In the genomic region with DNA sequence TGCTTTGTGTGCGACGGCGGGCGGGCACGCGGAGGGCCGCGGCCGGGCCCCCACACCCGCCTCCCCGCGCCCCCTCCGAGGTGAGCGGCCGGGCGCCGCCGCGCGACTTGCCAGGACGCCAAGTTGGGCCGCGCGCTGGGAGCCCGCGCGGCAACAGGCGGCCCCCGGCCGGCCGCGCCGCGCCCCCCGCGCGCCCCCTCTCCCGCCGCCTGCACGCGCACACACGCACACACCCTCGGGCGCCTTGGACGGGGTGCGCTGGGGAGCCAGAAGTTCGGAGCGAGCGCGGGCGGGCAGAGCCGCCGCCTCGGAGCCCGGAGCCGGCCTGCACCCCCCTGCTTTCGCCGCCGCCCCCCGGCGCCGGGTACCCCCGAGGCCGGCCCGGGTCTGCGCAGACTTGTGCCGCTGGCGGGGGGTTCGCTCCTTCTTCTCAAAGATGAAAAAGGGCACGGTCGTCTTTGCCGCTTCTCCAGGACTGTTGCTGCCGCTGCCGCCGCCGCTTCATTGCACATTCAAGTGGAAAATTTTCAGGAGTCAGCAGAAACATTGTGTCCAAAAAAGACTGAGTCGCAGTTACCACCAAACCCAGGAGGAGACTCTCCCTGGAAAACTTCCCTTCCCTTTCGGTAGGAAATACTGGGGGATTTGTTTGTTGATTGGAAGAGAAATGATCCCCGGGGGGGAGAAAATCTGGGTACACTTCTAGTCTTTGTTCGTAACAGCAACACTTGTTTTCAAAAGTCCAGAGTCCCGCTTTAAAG, we compare ENCODE assay signal across 8 cellular contexts. TPM values are rescaled to one million over a fixed set of nuclear protein-coding genes. Genes with fewer than 3 reads are reported as not detected.
DNase-seq lines count a peak whose midpoint lies in the region; ATAC-seq, FAIRE-seq and TF ChIP-seq lines count a peak whose summit lies in the region.

No MANE protein-coding gene starts in this region.

- H3K4me1 ChIP-seq in CD8-positive, alpha-beta T cell (ENCODE audit: insufficient read depth, low read length), result peaks cover 8% of the 10 kb centered on the region

- no peaks in the 10 kb centered on the region for H3K9me3 Mint-ChIP-seq in CD8-positive, alpha-beta T cell
- H3K9me3 Mint-ChIP-seq in natural killer cell treated with Interleukin-12 subunit alpha and Interleukin-12 subunit beta and Interleukin-15 and Interleukin-18, amount 100 ng/mL, for 72 hours, result no peaks in the 10 kb centered on the region

- H3K27me3 ChIP-seq in CD8-positive, alpha-beta T cell (ENCODE audit: insufficient read depth, low read length), result peaks cover 43% of the 10 kb centered on the region

- H3K27me3 Mint-ChIP-seq in CD8-positive, alpha-beta T cell (ENCODE audit: low read depth), result peaks cover 65% of the 10 kb centered on the region
- H3K27me3 Mint-ChIP-seq in natural killer cell treated with Interleukin-12 subunit alpha and Interleukin-12 subunit beta and Interleukin-15 and Interleukin-18, amount 100 ng/mL, for 72 hours, result peaks cover 36 to 65% of the 10 kb centered on the region in 2 donors

- peak overlapping the region; percentile 13 for H3K27ac Mint-ChIP-seq in CD8-positive, alpha-beta T cell
- no peak overlapping the region for H3K27ac Mint-ChIP-seq in natural killer cell treated with Interleukin-12 subunit alpha and Interleukin-12 subunit beta and Interleukin-15 and Interleukin-18, amount 100 ng/mL, for 72 hours

- intact Hi-C loops in CD8-positive, alpha-beta T cell (cut with DNase I, micrococcal nuclease), result no loop called here

- no peak for DNase-seq in CD8-positive, alpha-beta T cell
- DNase-seq in fibroblast of the aortic adventitia (ENCODE audit: low read depth), result peak; percentile 52
- no peak for DNase-seq in natural killer cell treated with Interleukin-12 subunit alpha and Interleukin-12 subunit beta and Interleukin-15 and Interleukin-18, amount 100 ng/mL, for 72 hours (ENCODE audit: low spot score)
- no peak for DNase-seq in GM12891 (ENCODE audit: insufficient read length, low spot score)
- DNase-seq in NCI-H1436 treated with DMSO at 0.1 percent for 48 hours (lab: John Stamatoyannopoulos, UW), result no peak

- no peaks in the 10 kb centered on the region for H3K9me3 ChIP-seq in CD8-positive, alpha-beta T cell (ENCODE audit: low read length)

- FAIRE-seq in GM12891 (lab: Jason Lieb, UNC), result no peak

- no peak for TF ChIP-seq CTCF in CD8-positive, alpha-beta T cell (IDR thresholded peaks at IDR 0.05)
- TF ChIP-seq CTCF in VCaP (conservative IDR thresholded peaks at IDR 0.05) (no peak), fibroblast of the aortic adventitia (IDR thresholded peaks at IDR 0.05; ENCODE audit: insufficient read depth, low read length) (no peak)

- ATAC-seq in CD8-positive, alpha-beta T cell, result no peak
- ATAC-seq in HG02798 (IDR thresholded peaks at IDR 0.05; ENCODE audit: poor library complexity, unreplicated experiment) (peak; percentile 5), GM18520 (IDR thresholded peaks at IDR 0.05; ENCODE audit: unreplicated experiment) (no peak)
- ATAC-seq in natural killer cell treated with Interleukin-12 subunit alpha and Interleukin-12 subunit beta and Interleukin-15 and Interleukin-18, amount 100 ng/mL, for 72 hours, result no peak

- peaks cover 9% of the 10 kb centered on the region for H3K4me1 Mint-ChIP-seq in CD8-positive, alpha-beta T cell (ENCODE audit: low read depth)
- peaks cover 5% of the 10 kb centered on the region in 2 donors for H3K4me1 Mint-ChIP-seq in natural killer cell treated with Interleukin-12 subunit alpha and Interleukin-12 subunit beta and Interleukin-15 and Interleukin-18, amount 100 ng/mL, for 72 hours (ENCODE audit: low read depth in 2 of 2)

- POLR2A ChIA-PET in CD8-positive, alpha-beta T cell (lab: Charles Lee), result no interaction called here

- H3K36me3 Mint-ChIP-seq in CD8-positive, alpha-beta T cell, result no peaks in the 10 kb centered on the region
- peaks cover 5% of the 10 kb centered on the region for H3K36me3 Mint-ChIP-seq in natural killer cell treated with Interleukin-12 subunit alpha and Interleukin-12 subunit beta and Interleukin-15 and Interleukin-18, amount 100 ng/mL, for 72 hours

- H3K36me3 ChIP-seq in CD8-positive, alpha-beta T cell (ENCODE audit: insufficient read depth, low read length), result no peaks in the 10 kb centered on the region

- H3K4me3 Mint-ChIP-seq in CD8-positive, alpha-beta T cell, result peak overlapping the region; percentile 68
- H3K4me3 Mint-ChIP-seq in natural killer cell treated with Interleukin-12 subunit alpha and Interleukin-12 subunit beta and Interleukin-15 and Interleukin-18, amount 100 ng/mL, for 72 hours, result peak overlapping the region; percentile 58

- no peak for TF ChIP-seq POLR2A in GM12891 (IDR thresholded peaks at IDR 0.05; ENCODE audit: low read depth, low read length)

- H3K4me3 ChIP-seq in CD8-positive, alpha-beta T cell (ENCODE audit: low read depth, low read length), result no peak overlapping the region
- peak overlapping the region; percentile 73 for H3K4me3 ChIP-seq in fibroblast of the aortic adventitia (ENCODE audit: low read depth, low read length)

- CTCF ChIA-PET in CD8-positive, alpha-beta T cell (lab: Charles Lee), result no interaction called here

- H3K27ac ChIP-seq in CD8-positive, alpha-beta T cell (ENCODE audit: low read depth, low read length), result no peak overlapping the region
- peak overlapping the region; percentile 77 for H3K27ac ChIP-seq in VCaP

TF ChIP-seq in GM12891, 5 proteins besides CTCF, POLR2A, EP300 and RAD21:
- TF ChIP-seq PAX5 (IDR thresholded peaks at IDR 0.05; ENCODE audit: insufficient read depth, low read length, severe bottlenecking) (no peak), POU2F2 (IDR thresholded peaks at IDR 0.05; ENCODE audit: low read depth, low read length) (no peak), SPI1 (IDR thresholded peaks at IDR 0.05; ENCODE audit: low read depth, low read length) (no peak), TAF1 (IDR thresholded peaks at IDR 0.05; ENCODE audit: low read depth, low read length) (no peak), POLR2AphosphoS5 (IDR thresholded peaks at IDR 0.05; ENCODE audit: low read depth, low read length) (no peak)
TF ChIP-seq in GM12891: peak in this region for 0.

RNA-seq across cellular contexts. Expression of gene TEAD1, which starts 0.9 kb away (rescaled TPM):
- not detected for total RNA-seq in CD8-positive, alpha-beta T cell
- total RNA-seq in fibroblast of the aortic adventitia (ENCODE audit: low replicate concordance), result 117 and 131 TPM in 2 replicates
- total RNA-seq in natural killer cell treated with Interleukin-12 subunit alpha and Interleukin-12 subunit beta and Interleukin-15 and Interleukin-18, amount 100 ng/mL, for 72 hours, result under 1 TPM in 1 of 2 donors, not detected in 1; 0.06 TPM
- 0.06 TPM for polyA plus RNA-seq in GM12891 (2012; ENCODE audit: low read depth, missing spikeins)

Comparison
In these comparisons a context has a peak if more than half of its experiments do, and no peak if none do; other contexts are left out.
1. RNA of gene TEAD1, which starts 0.9 kb away (total RNA-seq): 117 to 131 TPM in fibroblast of the aortic adventitia; not detected in CD8-positive, alpha-beta T cell and 0.06 TPM in natural killer cell treated with Interleukin-12 subunit alpha and Interleukin-12 subunit beta and Interleukin-15 and Interleukin-18, amount 100 ng/mL, for 72 hours; every median in the first group is over 10 times any median in the second.